In genomic region chr19:33879818-33880575, GRCh38 we compare ENCODE assay signal across 13 cellular contexts.
DNase-seq lines count a peak whose midpoint lies in the region; ATAC-seq, FAIRE-seq and TF ChIP-seq lines count a peak whose summit lies in the region.
"Had no signal": no experiment of that assay in that cellular context is flagged by ENCODE, and none has a peak within 500 bp of the region (broad histone marks: within the 10 kb centered on the region; RNA-seq: fewer than 3 reads in every experiment).

No MANE protein-coding gene starts in this region.

- H3K27ac ChIP-seq in breast epithelium (peak overlapping the region; percentile 83 to 88), gastroesophageal sphincter (peak overlapping the region in 3 of 4 donors; percentile 19 to 42 (median 37))

- no peak overlapping the region for H3K27ac Mint-ChIP-seq in MCF 10A (ENCODE audit: low read depth, unreplicated experiment)
- peak overlapping the region; percentile 47 for H3K27ac Mint-ChIP-seq in mesothelial cell of epicardium
- H3K27ac Mint-ChIP-seq: activated CD4-positive, alpha-beta memory T cell treated with anti-CD3 and anti-CD28 coated beads for 36 hours; T-helper 17 cell had no signal

- CTCF ChIA-PET in MCF 10A (lab: Yijun Ruan, JAX), result no interaction called here

- H3K4me1 ChIP-seq in breast epithelium (peaks cover 3 to 7% of the 10 kb centered on the region in 2 donors), gastroesophageal sphincter (peaks cover 0 to 11% (median 0%) of the 10 kb centered on the region in 3 donors)

- H3K27me3 ChIP-seq in breast epithelium (no peaks in the 10 kb centered on the region), gastroesophageal sphincter (peaks cover 4% of the 10 kb centered on the region)
- H3K27me3 ChIP-seq: testis had no signal

- TF ChIP-seq POLR2A in breast epithelium (IDR thresholded peaks at IDR 0.05) (no peak), gastroesophageal sphincter (IDR thresholded peaks at IDR 0.05) (no peak), H54 (IDR thresholded peaks at IDR 0.05; ENCODE audit: low read depth, low read length) (no peak)

- no peaks in the 10 kb centered on the region for H3K36me3 ChIP-seq in breast epithelium
- no peaks in the 10 kb centered on the region for H3K36me3 ChIP-seq in gastroesophageal sphincter

- intact Hi-C loops in breast epithelium (cut with DNase I; ENCODE audit: low total_unique reads) (no loop called here), MCF 10A (cut with micrococcal nuclease) (no loop called here)

- H3K36me3 Mint-ChIP-seq in MCF 10A (ENCODE audit: insufficient read depth, unreplicated experiment) (no peaks in the 10 kb centered on the region), mesothelial cell of epicardium (no peaks in the 10 kb centered on the region)
- H3K36me3 Mint-ChIP-seq: activated CD4-positive, alpha-beta memory T cell treated with anti-CD3 and anti-CD28 coated beads for 36 hours had no signal

- WGBS in gastroesophageal sphincter (ENCODE audit: low coverage in 1 of 2), 2 donors, result 59 to 78% methylated on average over 2 to 10 of the region's 15 CpGs

- BruUV-seq in MCF 10A (replicated peaks; lab: Mats Ljungman, UMichigan), result no TSS peak

- TF ChIP-seq EP300 in gastroesophageal sphincter (IDR thresholded peaks at IDR 0.05), result no peak

- H3K4me1 Mint-ChIP-seq in MCF 10A (ENCODE audit: insufficient read depth, unreplicated experiment) (no peaks in the 10 kb centered on the region), mesothelial cell of epicardium (peaks cover 15% of the 10 kb centered on the region)

- no peak overlapping the region for H3K4me3 ChIP-seq in breast epithelium
- H3K4me3 ChIP-seq in gastroesophageal sphincter, result no peak overlapping the region
- H3K4me3 ChIP-seq: testis had no signal

- H3K9me3 ChIP-seq in breast epithelium (no peaks in the 10 kb centered on the region), gastroesophageal sphincter (no peaks in the 10 kb centered on the region)
- H3K9me3 ChIP-seq: testis had no signal

- POLR2A ChIA-PET in MCF 10A (lab: Yijun Ruan, JAX), result no interaction called here

- H3K9me3 Mint-ChIP-seq in MCF 10A (ENCODE audit: unreplicated experiment), result no peaks in the 10 kb centered on the region
- H3K9me3 Mint-ChIP-seq in mesothelial cell of epicardium, result no peaks in the 10 kb centered on the region
- H3K9me3 Mint-ChIP-seq: activated CD4-positive, alpha-beta memory T cell treated with anti-CD3 and anti-CD28 coated beads for 36 hours had no signal

- DNase-seq in breast epithelium (ENCODE audit: low spot score in 2 of 2) (peak in 1 of 2 donors; percentile 51), MCF 10A (ENCODE audit: unreplicated experiment) (no peak), mesothelial cell of epicardium (ENCODE audit: low spot score in 2 of 2, unreplicated experiment in 2 of 2) (no peak), activated gamma-delta T cell treated with Interleukin-2 at 50 U/mL for 16 hours (no peak), H54 (ENCODE audit: insufficient read length, low spot score) (no peak)
- DNase-seq: 8988T; activated CD4-positive, alpha-beta memory T cell treated with anti-CD3 and anti-CD28 coated beads for 36 hours; NCI-H2107; T-helper 17 cell; testis had no signal

- H3K4me3 Mint-ChIP-seq in MCF 10A (ENCODE audit: unreplicated experiment) (no peak overlapping the region), mesothelial cell of epicardium (no peak overlapping the region)
- H3K4me3 Mint-ChIP-seq: activated CD4-positive, alpha-beta memory T cell treated with anti-CD3 and anti-CD28 coated beads for 36 hours; T-helper 17 cell had no signal

- no peak for FAIRE-seq in H54 (lab: Jason Lieb, UNC)

- ATAC-seq in gastroesophageal sphincter (no peak), GM18511 (IDR thresholded peaks at IDR 0.05; ENCODE audit: unreplicated experiment) (no peak), HG03159 (IDR thresholded peaks at IDR 0.05; ENCODE audit: unreplicated experiment) (no peak)
- ATAC-seq: T-helper 17 cell had no signal

- H3K27me3 Mint-ChIP-seq in MCF 10A (ENCODE audit: insufficient read depth, unreplicated experiment), result no peaks in the 10 kb centered on the region
- H3K27me3 Mint-ChIP-seq in mesothelial cell of epicardium (ENCODE audit: low read depth), result no peaks in the 10 kb centered on the region

- no peak for TF ChIP-seq CTCF in breast epithelium (IDR thresholded peaks at IDR 0.05)
- no peak for TF ChIP-seq CTCF in MCF 10A (IDR thresholded peaks at IDR 0.05; ENCODE audit: unreplicated experiment)
- no peak for TF ChIP-seq CTCF in gastroesophageal sphincter (IDR thresholded peaks at IDR 0.05)
- TF ChIP-seq CTCF in mesothelial cell of epicardium (IDR thresholded peaks at IDR 0.05; ENCODE audit: unreplicated experiment), result no peak
